ENCODE assay signal across 8 cellular contexts in the genomic region with DNA sequence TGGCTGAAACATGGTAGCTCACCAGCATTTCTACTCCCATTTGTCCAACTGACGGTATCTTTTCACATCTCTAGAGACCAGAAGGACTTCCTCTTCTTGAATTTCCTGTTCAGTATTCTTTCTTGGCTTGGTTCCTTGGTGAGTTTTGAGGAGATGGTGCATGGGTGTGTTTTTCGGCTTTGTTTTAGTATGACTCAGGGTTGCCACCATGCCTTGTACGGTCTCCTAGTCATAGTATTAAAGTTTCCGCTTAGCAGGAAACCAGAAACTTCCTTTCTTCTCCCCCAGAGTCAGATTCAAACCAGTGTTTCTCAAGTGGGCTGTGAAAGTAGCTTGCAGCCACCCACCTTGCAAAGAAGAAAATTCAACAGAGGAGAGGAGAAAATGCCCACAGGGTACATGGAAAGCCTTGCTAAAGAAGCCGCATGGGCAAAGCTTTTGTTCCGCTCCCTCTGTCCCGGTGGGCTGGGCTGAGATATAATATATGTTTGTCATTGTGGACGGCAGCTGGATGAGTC. TPM values are rescaled to one million over a fixed set of nuclear protein-coding genes. Genes with fewer than 3 reads are reported as not detected.
DNase-seq lines count a peak whose midpoint lies in the region; ATAC-seq and TF ChIP-seq lines count a peak whose summit lies in the region.

No MANE protein-coding gene starts in this region.

- DNase-seq in Calu3 (no peak), HT1080 (ENCODE audit: low read depth) (peak; percentile 98), left colon (no peak), superior temporal gyrus (ENCODE audit: extremely low spot score) (peak; percentile 20), Kasumi-1 (lab: John Stamatoyannopoulos, UW) (no peak), NCI-H446 treated with DMSO at 0.1 percent for 48 hours (lab: John Stamatoyannopoulos, UW) (no peak)
- peak; percentile 62 for DNase-seq in activated naive CD4-positive, alpha-beta T cell treated with anti-CD3 and anti-CD28 coated beads, Interleukin-2, amount 10 ng/mL, durations not matched to agents 7 days and 5 days

- no TSS peak for BruUV-seq in Calu3 (replicated peaks; lab: Mats Ljungman, UMichigan)

- H3K27ac Mint-ChIP-seq in Calu3 (ENCODE audit: unreplicated experiment): peak overlapping the region; percentile 62
- H3K27ac Mint-ChIP-seq in activated naive CD4-positive, alpha-beta T cell treated with anti-CD3 and anti-CD28 coated beads, Interleukin-2, amount 10 ng/mL, durations not matched to agents 7 days and 5 days: peak overlapping the region; percentile 88

- CTCF ChIA-PET in Calu3 (lab: Charles Lee): no interaction called here
- CTCF ChIA-PET in activated naive CD4-positive, alpha-beta T cell treated with anti-CD3 and anti-CD28 coated beads, Interleukin-2, amount 10 ng/mL, durations not matched to agents 7 days and 5 days (lab: Charles Lee): no interaction called here

- H3K4me3 Mint-ChIP-seq in Calu3 (ENCODE audit: low read depth, unreplicated experiment): peak overlapping the region; percentile 8
- H3K4me3 Mint-ChIP-seq in activated naive CD4-positive, alpha-beta T cell treated with anti-CD3 and anti-CD28 coated beads, Interleukin-2, amount 10 ng/mL, durations not matched to agents 7 days and 5 days: peak overlapping the region; percentile 43

- peak; percentile 85 for ATAC-seq in GM21423 (IDR thresholded peaks at IDR 0.05; ENCODE audit: unreplicated experiment)
- peak; percentile 14 for ATAC-seq in left colon

- TF ChIP-seq CTCF in Calu3 (IDR thresholded peaks at IDR 0.05; ENCODE audit: unreplicated experiment): no peak

- peaks cover 16% of the 10 kb centered on the region for H3K36me3 Mint-ChIP-seq in Calu3 (ENCODE audit: insufficient read depth, unreplicated experiment)
- H3K36me3 Mint-ChIP-seq in activated naive CD4-positive, alpha-beta T cell treated with anti-CD3 and anti-CD28 coated beads, Interleukin-2, amount 10 ng/mL, durations not matched to agents 7 days and 5 days: peaks cover 80% of the 10 kb centered on the region

- H3K27me3 Mint-ChIP-seq in Calu3 (ENCODE audit: unreplicated experiment): no peaks in the 10 kb centered on the region
- no peaks in the 10 kb centered on the region for H3K27me3 Mint-ChIP-seq in activated naive CD4-positive, alpha-beta T cell treated with anti-CD3 and anti-CD28 coated beads, Interleukin-2, amount 10 ng/mL, durations not matched to agents 7 days and 5 days

- peaks cover 37% of the 10 kb centered on the region for H3K4me1 Mint-ChIP-seq in Calu3 (ENCODE audit: low read depth, unreplicated experiment)
- peaks cover 89% of the 10 kb centered on the region for H3K4me1 Mint-ChIP-seq in activated naive CD4-positive, alpha-beta T cell treated with anti-CD3 and anti-CD28 coated beads, Interleukin-2, amount 10 ng/mL, durations not matched to agents 7 days and 5 days

- intact Hi-C loops in Calu3 (cut with micrococcal nuclease; ENCODE audit: unreplicated experiment): no loop called here
- intact Hi-C loops in left colon (cut with DNase I, micrococcal nuclease): no loop called here

- H3K9me3 Mint-ChIP-seq in Calu3 (ENCODE audit: low read depth, unreplicated experiment): peaks cover 3% of the 10 kb centered on the region
- H3K9me3 Mint-ChIP-seq in activated naive CD4-positive, alpha-beta T cell treated with anti-CD3 and anti-CD28 coated beads, Interleukin-2, amount 10 ng/mL, durations not matched to agents 7 days and 5 days: peaks cover 4% of the 10 kb centered on the region

RNA-seq across cellular contexts. Expression of a gene that starts 5.7 kb away (rescaled TPM):
- total RNA-seq in Calu3 (2022) (51.2 and 73.9 TPM in 2 replicates), left colon (100 to 1,000 TPM; 164 to 191 TPM)
- 223 and 276 TPM in 2 replicates for total RNA-seq in HT1080 (2014; rRNA removed; shearing (Covaris generic))
- 434 and 451 TPM in 2 replicates for polyA plus RNA-seq in HT1080 (2015; cell fraction: cytosol; rRNA removed)
- polyA plus RNA-seq in HT1080 (2015; cell fraction: nucleus; rRNA removed): 155 and 175 TPM in 2 replicates

RNA-seq across cellular contexts. Expression of a gene that starts 55.1 kb away (rescaled TPM):
- not detected in 2 replicates for total RNA-seq in Calu3 (2022)
- not detected in 2 replicates for total RNA-seq in HT1080 (2014; rRNA removed; shearing (Covaris generic))
- 0.08 TPM in 1 of 2 replicates, not detected in the other for polyA plus RNA-seq in HT1080 (2015; cell fraction: cytosol; rRNA removed)
- polyA plus RNA-seq in HT1080 (2015; cell fraction: nucleus; rRNA removed): not detected in 2 replicates
- total RNA-seq in left colon: under 1 TPM in 1 of 2 donors, not detected in 1; 0.11 TPM

Comparison
In these comparisons a context has a peak if more than half of its experiments do, and no peak if none do; other contexts are left out.
1. DNase-seq: peak in HT1080 (single experiment), activated naive CD4-positive, alpha-beta T cell treated with anti-CD3 and anti-CD28 coated beads, Interleukin-2, amount 10 ng/mL, durations not matched to agents 7 days and 5 days (single experiment) and superior temporal gyrus (single experiment); none in Calu3 (single experiment), left colon (0 of 2), Kasumi-1 (0 of 2) and NCI-H446 treated with DMSO at 0.1 percent for 48 hours (single experiment).